ENCODE assay signal across 1 cellular context in genomic region chr10:112919721-112920120, GRCh38.
TF ChIP-seq lines count a peak whose summit lies in the region.

No MANE protein-coding gene starts in this region.

TF ChIP-seq in SK-N-SH treated with all-trans-retinoic acid at 6 μM for 48 hours, 23 proteins besides CTCF, POLR2A, EP300 and RAD21 (continued from another document):
- TF ChIP-seq TSHZ2 (CRISPR knock-in tag; IDR thresholded peaks at IDR 0.05) (no peak), ISL1 (CRISPR knock-in tag; IDR thresholded peaks at IDR 0.05) (no peak), PPARA (CRISPR knock-in tag; IDR thresholded peaks at IDR 0.05; ENCODE audit: borderline replicate concordance) (no peak), ZNF8 (CRISPR knock-in tag; IDR thresholded peaks at IDR 0.05) (no peak)
